In the genomic region with DNA sequence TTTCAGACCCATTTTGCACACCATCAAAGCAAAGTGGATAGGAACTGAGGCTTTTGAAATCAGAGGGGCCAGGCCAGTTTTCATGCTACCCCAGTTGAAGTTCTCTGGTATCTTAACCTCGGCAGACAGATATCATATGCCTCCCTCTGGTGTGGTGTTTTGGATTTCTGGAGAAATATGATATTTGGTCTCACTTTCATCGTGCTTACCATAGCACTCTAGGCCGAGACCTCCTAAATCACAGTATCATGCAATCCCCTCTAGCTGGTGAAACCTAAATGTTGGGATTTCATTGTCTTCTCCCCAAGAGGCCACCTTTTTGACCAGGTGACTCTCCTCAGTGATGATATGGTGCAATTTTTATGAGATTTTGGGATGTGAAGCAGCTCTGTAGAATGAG, we compare ENCODE assay signal across 22 cellular contexts.
"Had no signal": no experiment of that assay in that cellular context is flagged by ENCODE, and none has a peak within 500 bp of the region (broad histone marks: within the 10 kb centered on the region; RNA-seq: fewer than 3 reads in every experiment).

No MANE protein-coding gene starts in this region.

- H3K4me3 Mint-ChIP-seq: memory B cell; natural killer cell; stimulated activated naive CD8-positive, alpha-beta T cell treated with anti-CD3 and anti-CD28 coated beads, Interleukin-15, amount 100 ng/mL, for 72 hours had no signal

- H3K9me3 ChIP-seq: lower lobe of right lung, pancreas, right lobe of liver, suprapubic skin, transverse colon, upper lobe of right lung, uterus had no signal

- H3K4me3 ChIP-seq: dorsolateral prefrontal cortex, lower lobe of right lung, pancreas, right lobe of liver, smooth muscle cell, suprapubic skin, transverse colon, upper lobe of right lung, uterus had no signal

- H3K4me2 ChIP-seq: smooth muscle cell had no signal

- H3K36me3 Mint-ChIP-seq: memory B cell, natural killer cell had no signal

- H3K4me1 ChIP-seq: lower lobe of right lung, pancreas, right lobe of liver, suprapubic skin, transverse colon, upper lobe of right lung, uterus had no signal

- H3K36me3 ChIP-seq: lower lobe of right lung, pancreas, right lobe of liver, suprapubic skin, transverse colon, upper lobe of right lung, uterus had no signal

- H3K9me3 Mint-ChIP-seq: memory B cell; natural killer cell; stimulated activated naive CD8-positive, alpha-beta T cell treated with anti-CD3 and anti-CD28 coated beads, Interleukin-15, amount 100 ng/mL, for 72 hours had no signal

- H3K27ac Mint-ChIP-seq: memory B cell; natural killer cell; progenitor cell of endocrine pancreas; stimulated activated naive CD8-positive, alpha-beta T cell treated with anti-CD3 and anti-CD28 coated beads, Interleukin-15, amount 100 ng/mL, for 72 hours had no signal

- H3K27ac ChIP-seq: dorsolateral prefrontal cortex, lower lobe of right lung, pancreas, right lobe of liver, suprapubic skin, transverse colon, upper lobe of right lung, uterus had no signal

- DNase-seq: dorsolateral prefrontal cortex; effector CD4-positive, alpha-beta T cell; foreskin melanocyte; left ventricle myocardium superior; lower lobe of right lung; natural killer cell; occipital lobe; pancreas; right lobe of liver; stimulated activated CD4-positive, alpha-beta T cell treated with anti-CD3 and anti-CD28 coated beads, Interleukin-12 subunit alpha, Interleukin-12 subunit beta, amount 100 ng/mL, for 4 hours; stimulated activated CD4-positive, alpha-beta T cell treated with anti-CD3 and anti-CD28 coated beads, Interleukin-1b, Interleukin-23, amount 100 ng/mL, for 48 hours; stimulated activated CD4-positive, alpha-beta T cell treated with anti-CD3 and anti-CD28 coated beads, Interleukin-4, amount 100 ng/mL, for 1 hour; stimulated activated CD8-positive, alpha-beta memory T cell treated with anti-CD3 and anti-CD28 coated beads, Interleukin-4, amount 100 ng/mL, for 48 hours; stimulated activated naive CD4-positive, alpha-beta T cell; stimulated activated naive CD8-positive, alpha-beta T cell treated with anti-CD3 and anti-CD28 coated beads, Interleukin-15, amount 100 ng/mL, for 72 hours; transverse colon; upper lobe of right lung; uterus had no signal

- H3K27me3 ChIP-seq: dorsolateral prefrontal cortex, suprapubic skin, upper lobe of right lung, uterus had no signal

- H3K27me3 Mint-ChIP-seq: stimulated activated naive CD8-positive, alpha-beta T cell treated with anti-CD3 and anti-CD28 coated beads, Interleukin-15, amount 100 ng/mL, for 72 hours had no signal
